In the genomic region with DNA sequence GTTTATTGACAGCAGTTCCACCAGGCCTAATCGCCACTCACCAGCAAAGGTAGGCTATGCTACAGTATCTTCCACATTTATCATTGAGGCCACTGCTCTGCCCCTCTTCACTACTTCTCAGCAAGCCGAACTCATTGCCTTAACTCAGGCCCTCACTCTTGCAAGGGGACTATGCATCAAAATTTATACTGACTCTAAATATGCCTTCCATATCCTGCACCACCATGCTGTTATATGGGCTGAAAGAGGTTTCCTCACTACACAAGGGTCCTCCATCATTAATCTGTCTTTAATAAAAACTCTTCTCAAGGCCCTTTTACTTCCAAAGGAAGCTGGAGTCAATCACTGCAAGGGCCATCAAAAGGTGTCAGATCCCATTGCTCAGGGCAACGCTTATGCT, we compare ENCODE assay signal across 1 cellular context.
TF ChIP-seq lines count a peak whose summit lies in the region.

No MANE protein-coding gene starts in this region.

TF ChIP-seq in K562, 482 proteins besides CTCF, POLR2A, EP300 and RAD21 (continued from another document):
- TF ChIP-seq, protein P1, sequence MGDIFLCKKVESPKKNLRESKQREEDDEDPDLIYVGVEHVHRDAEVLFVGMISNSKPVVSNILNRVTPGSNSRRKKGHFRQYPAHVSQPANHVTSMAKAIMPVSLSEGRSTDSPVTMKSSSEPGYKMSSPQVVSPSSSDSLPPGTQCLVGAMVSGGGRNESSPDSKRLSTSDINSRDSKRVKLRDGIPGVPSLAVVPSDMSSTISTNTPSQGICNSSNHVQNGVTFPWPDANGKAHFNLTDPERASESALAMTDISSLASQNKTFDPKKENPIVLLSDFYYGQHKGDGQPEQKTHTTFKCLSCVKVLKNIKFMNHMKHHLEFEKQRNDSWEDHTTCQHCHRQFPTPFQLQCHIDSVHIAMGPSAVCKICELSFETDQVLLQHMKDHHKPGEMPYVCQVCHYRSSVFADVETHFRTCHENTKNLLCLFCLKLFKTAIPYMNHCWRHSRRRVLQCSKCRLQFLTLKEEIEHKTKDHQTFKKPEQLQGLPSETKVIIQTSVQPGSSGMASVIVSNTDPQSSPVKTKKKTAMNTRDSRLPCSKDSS (IDR thresholded peaks at IDR 0.05; ENCODE audit: low read depth, partially characterized antibody), result peak; percentile 78
- peak in 1 of 2 experiments; percentile 17; a peak in 1 of 4 replicates for TF ChIP-seq TRIM24 (IDR thresholded peaks at IDR 0.05)
